In genomic region chr3:168730073-168730472, GRCh38 we compare ENCODE assay signal across 22 cellular contexts.
A peak's percentile ranks its signal among the peaks of the same experiment; 100 is the strongest.
DNase-seq lines count a peak whose midpoint lies in the region; ATAC-seq and TF ChIP-seq lines count a peak whose summit lies in the region.
"Had no signal": no experiment of that assay in that cellular context is flagged by ENCODE, and none has a peak within 500 bp of the region (broad histone marks: within the 10 kb centered on the region; RNA-seq: fewer than 3 reads in every experiment).

No MANE protein-coding gene starts in this region.

- ATAC-seq in GM23338: no peak
- ATAC-seq in PC-3: no peak
- ATAC-seq in upper lobe of right lung: peak; percentile 16
- ATAC-seq: A549 had no signal

- H4K20me1 ChIP-seq in GM23338 (replicated peaks; ENCODE audit: insufficient read depth): no peaks in the 10 kb centered on the region
- H4K20me1 ChIP-seq in PC-3 (ENCODE audit: low read length): no peaks in the 10 kb centered on the region
- H4K20me1 ChIP-seq: BLaER1 treated with 17β-estradiol and CSF1 and Interleukin-3, amounts not matched to agents 10 nM and 100 nM had no signal

- H3K4me1 Mint-ChIP-seq in GM23338 (no peaks in the 10 kb centered on the region), endodermal cell (no peaks in the 10 kb centered on the region)
- no peaks in the 10 kb centered on the region for H3K4me1 Mint-ChIP-seq in activated naive CD8-positive, alpha-beta T cell treated with anti-CD3 and anti-CD28 coated beads for 36 hours
- H3K4me1 Mint-ChIP-seq: CD14-positive monocyte; CD8-positive, alpha-beta memory T cell had no signal

- H3K27ac ChIP-seq in GM23338 (ENCODE audit: low read depth) (no peak overlapping the region), PC-3 (ENCODE audit: low read length) (no peak overlapping the region), endodermal cell (ENCODE audit: low read depth, low read length) (no peak overlapping the region), upper lobe of right lung (no peak overlapping the region)
- H3K27ac ChIP-seq: A549; BLaER1 treated with 17β-estradiol and CSF1 and Interleukin-3, amounts not matched to agents 10 nM and 100 nM had no signal

- no peak overlapping the region for H3K4me2 ChIP-seq in GM23338
- no peak overlapping the region for H3K4me2 ChIP-seq in PC-3 (ENCODE audit: low read length)
- H3K4me2 ChIP-seq: A549; BLaER1 treated with 17β-estradiol and CSF1 and Interleukin-3, amounts not matched to agents 10 nM and 100 nM had no signal

- H3K4me3 ChIP-seq in GM23338 (no peak overlapping the region), PC-3 (ENCODE audit: low read length) (no peak overlapping the region), endodermal cell (ENCODE audit: low read length) (no peak overlapping the region), upper lobe of right lung (no peak overlapping the region)
- H3K4me3 ChIP-seq: A549; BLaER1 treated with 17β-estradiol and CSF1 and Interleukin-3, amounts not matched to agents 10 nM and 100 nM; HAP-1 had no signal

- TF ChIP-seq CTCF in GM23338 (conservative IDR thresholded peaks at IDR 0.05; ENCODE audit: low read depth in 2 of 2): no peak
- TF ChIP-seq CTCF in PC-3 (conservative IDR thresholded peaks at IDR 0.05; ENCODE audit: low read depth, low read length): 0 out of 2 replicates have a peak, but pooled peaks have one; percentile 17
- TF ChIP-seq CTCF in endodermal cell (conservative IDR thresholded peaks at IDR 0.05): peak; percentile 22
- no peak for TF ChIP-seq CTCF in upper lobe of right lung (IDR thresholded peaks at IDR 0.05)

- CTCF ChIA-PET in PC-3 (lab: Charles Lee): no interaction called here

- DNase-seq in GM23338 (ENCODE audit: low spot score): peak; percentile 9
- no peak for DNase-seq in PC-3
- DNase-seq in endodermal cell: no peak
- no peak for DNase-seq in upper lobe of right lung
- DNase-seq in NCI-H1092 (lab: John Stamatoyannopoulos, UW): no peak
- DNase-seq in activated CD4-positive, alpha-beta T cell treated with anti-CD3 and anti-CD28 coated beads, Interleukin-2, amount 50 U/mL, for 48 hours: no peak
- no peak for DNase-seq in activated naive CD8-positive, alpha-beta T cell treated with anti-CD3 and anti-CD28 coated beads for 36 hours
- DNase-seq: 8988T; ACHN; AML-193; BE2C; CD4-positive, alpha-beta T cell; CD8-positive, alpha-beta memory T cell; DMS 273 treated with DMSO at 0.1 percent for 48 hours; DMS79; EL; GDM1; GOT3 had no signal

- no peaks in the 10 kb centered on the region for H3K27me3 ChIP-seq in GM23338 (ENCODE audit: insufficient read depth)
- H3K27me3 ChIP-seq in PC-3 (ENCODE audit: low read length): no peaks in the 10 kb centered on the region
- H3K27me3 ChIP-seq in endodermal cell (ENCODE audit: control insufficient read depth, insufficient read depth, low read length, poor library complexity, severe bottlenecking): no peaks in the 10 kb centered on the region
- H3K27me3 ChIP-seq in upper lobe of right lung: no peaks in the 10 kb centered on the region
- H3K27me3 ChIP-seq: BE2C; BLaER1 treated with 17β-estradiol and CSF1 and Interleukin-3, amounts not matched to agents 10 nM and 100 nM had no signal

- H3K9ac ChIP-seq in PC-3 (ENCODE audit: low read length) (no peak overlapping the region), endodermal cell (ENCODE audit: extremely low read depth, low read length, poor library complexity, severe bottlenecking) (no peak overlapping the region)
- H3K9ac ChIP-seq: BLaER1 treated with 17β-estradiol and CSF1 and Interleukin-3, amounts not matched to agents 10 nM and 100 nM had no signal

- H3K9me3 ChIP-seq in PC-3 (ENCODE audit: low read length): 0 out of 2 replicates have a peak, but pooled peaks cover 5% of the 10 kb centered on the region
- peaks cover 6% of the 10 kb centered on the region for H3K9me3 ChIP-seq in endodermal cell (ENCODE audit: control insufficient read depth, low read length)
- no peaks in the 10 kb centered on the region for H3K9me3 ChIP-seq in upper lobe of right lung
- H3K9me3 ChIP-seq: A549, BE2C, HAP-1 had no signal

- no peaks in the 10 kb centered on the region for H3K27me3 Mint-ChIP-seq in GM23338 (ENCODE audit: insufficient read depth, low read depth, poor library complexity)
- H3K27me3 Mint-ChIP-seq in endodermal cell (ENCODE audit: insufficient read depth): no peaks in the 10 kb centered on the region
- H3K27me3 Mint-ChIP-seq in activated naive CD8-positive, alpha-beta T cell treated with anti-CD3 and anti-CD28 coated beads for 36 hours: no peaks in the 10 kb centered on the region
- H3K27me3 Mint-ChIP-seq: CD4-positive, alpha-beta T cell; CD8-positive, alpha-beta memory T cell had no signal

- H3K4me1 ChIP-seq in GM23338 (ENCODE audit: insufficient read depth): no peaks in the 10 kb centered on the region
- H3K4me1 ChIP-seq in PC-3 (ENCODE audit: insufficient read depth, low read length): no peaks in the 10 kb centered on the region
- no peaks in the 10 kb centered on the region for H3K4me1 ChIP-seq in endodermal cell (ENCODE audit: control insufficient read depth, insufficient read depth, low read length)
- H3K4me1 ChIP-seq in upper lobe of right lung: no peaks in the 10 kb centered on the region
- H3K4me1 ChIP-seq: A549; BE2C; BLaER1 treated with 17β-estradiol and CSF1 and Interleukin-3, amounts not matched to agents 10 nM and 100 nM had no signal

- H3K36me3 Mint-ChIP-seq in GM23338 (ENCODE audit: low read depth): peaks cover 13% of the 10 kb centered on the region; the same call in 2 of the 3 replicates
- no peaks in the 10 kb centered on the region for H3K36me3 Mint-ChIP-seq in endodermal cell (ENCODE audit: low read depth)
- no peaks in the 10 kb centered on the region for H3K36me3 Mint-ChIP-seq in activated naive CD8-positive, alpha-beta T cell treated with anti-CD3 and anti-CD28 coated beads for 36 hours
- H3K36me3 Mint-ChIP-seq: CD14-positive monocyte; CD8-positive, alpha-beta memory T cell had no signal

- H3K36me3 ChIP-seq in GM23338 (ENCODE audit: insufficient read depth) (no peaks in the 10 kb centered on the region), PC-3 (ENCODE audit: low read depth, low read length) (no peaks in the 10 kb centered on the region), endodermal cell (ENCODE audit: control insufficient read depth, insufficient read depth, low read length) (no peaks in the 10 kb centered on the region), upper lobe of right lung (no peaks in the 10 kb centered on the region)
- H3K36me3 ChIP-seq: BE2C; BLaER1 treated with 17β-estradiol and CSF1 and Interleukin-3, amounts not matched to agents 10 nM and 100 nM; HAP-1 had no signal

- H3F3A ChIP-seq in GM23338 (replicated peaks; ENCODE audit: low read depth) (no peaks in the 10 kb centered on the region), PC-3 (ENCODE audit: low read length, unreplicated experiment) (no peaks in the 10 kb centered on the region)

- H3K79me2 ChIP-seq in GM23338 (replicated peaks; ENCODE audit: insufficient read depth) (no peaks in the 10 kb centered on the region), PC-3 (ENCODE audit: low read length) (no peaks in the 10 kb centered on the region)

- no TSS peak for BruUV-seq in PC-3 (replicated peaks; lab: Mats Ljungman, UMichigan)

- H2AFZ ChIP-seq in GM23338: no peak overlapping the region
- no peak overlapping the region for H2AFZ ChIP-seq in PC-3 (ENCODE audit: low read length)

- H3K27ac Mint-ChIP-seq in GM23338 (no peak overlapping the region), endodermal cell (no peak overlapping the region)
- H3K27ac Mint-ChIP-seq in activated naive CD8-positive, alpha-beta T cell treated with anti-CD3 and anti-CD28 coated beads for 36 hours: no peak overlapping the region
- H3K27ac Mint-ChIP-seq: CD14-positive monocyte; CD4-positive, alpha-beta T cell; CD8-positive, alpha-beta memory T cell had no signal

- WGBS in endodermal cell (ENCODE audit: insufficient coverage in 1 of 2, insufficient read length in 1 of 2), 2 experiments: 60 to 100% methylated on average over 1 to 3 of the region's 3 CpGs

- intact Hi-C loops in PC-3 (cut with micrococcal nuclease): no loop called here
- intact Hi-C loops in upper lobe of right lung (cut with DNase I): no loop called here

- H3K4me3 Mint-ChIP-seq in GM23338 (no peak overlapping the region), endodermal cell (no peak overlapping the region)
- no peak overlapping the region for H3K4me3 Mint-ChIP-seq in activated naive CD8-positive, alpha-beta T cell treated with anti-CD3 and anti-CD28 coated beads for 36 hours
- H3K4me3 Mint-ChIP-seq: CD14-positive monocyte; CD4-positive, alpha-beta T cell; CD8-positive, alpha-beta memory T cell had no signal

- H3K9me2 ChIP-seq in GM23338 (ENCODE audit: insufficient read depth): peaks cover 3% of the 10 kb centered on the region; the same call in 1 of the 2 replicates
- no peaks in the 10 kb centered on the region for H3K9me2 ChIP-seq in PC-3 (replicated peaks; ENCODE audit: low read length)

- H3K9me3 Mint-ChIP-seq in GM23338 (peaks cover 7% of the 10 kb centered on the region), endodermal cell (peaks cover 7% of the 10 kb centered on the region)
- H3K9me3 Mint-ChIP-seq in activated naive CD8-positive, alpha-beta T cell treated with anti-CD3 and anti-CD28 coated beads for 36 hours: peaks cover 6% of the 10 kb centered on the region

- POLR2A ChIA-PET in PC-3 (lab: Charles Lee; ENCODE audit: unreplicated experiment): interaction anchor here (0.5 kb wide), 1 partner anchor 272 kb away, joined by 3 read pairs; no protein-coding TSS in a partner anchor

TF ChIP-seq in GM23338, 12 proteins besides CTCF, POLR2A, EP300 and RAD21 (continues in another document):
- no peak for TF ChIP-seq REST (IDR thresholded peaks at IDR 0.05; ENCODE audit: unreplicated experiment)

Comparison
In these comparisons a context has a peak if more than half of its experiments do, and no peak if none do; other contexts are left out.
1. CTCF ChIP-seq: peak in PC-3 (single experiment) and endodermal cell (single experiment); none in GM23338 (0 of 2) and upper lobe of right lung (single experiment).